In the genomic region with DNA sequence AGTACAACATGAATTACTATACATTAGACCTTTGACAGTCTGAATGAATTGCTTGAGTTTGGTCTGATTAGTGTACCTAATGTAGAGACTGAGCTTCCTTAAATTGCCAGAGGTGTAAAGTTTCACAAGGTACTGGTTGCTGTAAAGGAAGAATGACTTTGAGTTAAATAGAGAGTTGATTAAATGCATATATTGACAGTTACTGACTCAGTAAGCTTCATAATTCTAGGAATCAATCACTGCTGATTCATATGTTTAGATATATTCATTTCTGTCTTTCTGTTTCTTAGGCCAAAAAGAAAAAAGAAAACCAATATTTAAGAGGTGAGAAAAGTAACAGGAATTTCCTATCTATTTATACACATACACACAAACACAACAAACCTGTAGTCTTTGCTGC, we compare ENCODE assay signal across 14 cellular contexts. TPM values are rescaled to one million over a fixed set of nuclear protein-coding genes. Genes with fewer than 3 reads are reported as not detected.
A peak's percentile ranks its signal among the peaks of the same experiment; 100 is the strongest.
DNase-seq lines count a peak whose midpoint lies in the region; ATAC-seq and TF ChIP-seq lines count a peak whose summit lies in the region.
"Had no signal": no experiment of that assay in that cellular context is flagged by ENCODE, and none has a peak within 500 bp of the region (broad histone marks: within the 10 kb centered on the region; RNA-seq: fewer than 3 reads in every experiment).

No MANE protein-coding gene starts in this region.

- intact Hi-C loops in adrenal gland (cut with DNase I), result no loop called here

- H3K27me3 ChIP-seq in adrenal gland, result peaks cover 6% of the 10 kb centered on the region
- H3K27me3 ChIP-seq: body of pancreas, upper lobe of left lung had no signal

- ATAC-seq in activated CD4-positive, CD25-positive, alpha-beta regulatory T cell treated with anti-CD3 and anti-CD28 coated beads, Interleukin-2, amount 50 U/mL, for 24 hours, result peak; percentile 73 to 75
- ATAC-seq in HG03097 (IDR thresholded peaks at IDR 0.05; ENCODE audit: low FRiP score, unreplicated experiment), result peak; percentile 33
- ATAC-seq: body of pancreas had no signal

- DNase-seq in activated CD4-positive, CD25-positive, alpha-beta regulatory T cell (lab: John Stamatoyannopoulos, UW), result no peak
- DNase-seq in GM20000 (ENCODE audit: low spot score) (peak; percentile 55), epithelial cell of prostate (ENCODE audit: low read depth, low spot score) (no peak), adrenal gland (no peak), NCI-H1930 (lab: John Stamatoyannopoulos, UW) (no peak), HuH-7.5 (ENCODE audit: low spot score) (no peak)
- DNase-seq: DMS153, NCI-H526, retina, upper lobe of left lung had no signal

- H3K27ac ChIP-seq in epithelial cell of prostate (peak overlapping the region; percentile 88), adrenal gland (no peak overlapping the region)
- H3K27ac ChIP-seq: upper lobe of left lung had no signal

- no peak overlapping the region for H3K4me3 ChIP-seq in adrenal gland
- H3K4me3 ChIP-seq: body of pancreas, upper lobe of left lung had no signal

- H3K36me3 ChIP-seq in adrenal gland (replicated peaks in 1 of 2), result no peaks in the 10 kb centered on the region
- H3K36me3 ChIP-seq: upper lobe of left lung had no signal

- TF ChIP-seq CTCF in GM20000 (IDR thresholded peaks at IDR 0.05; ENCODE audit: extremely low read depth, missing control alignments), result no peak
- no peak for TF ChIP-seq CTCF in adrenal gland (IDR thresholded peaks at IDR 0.05)

- no peaks in the 10 kb centered on the region for H3K9me3 ChIP-seq in adrenal gland (replicated peaks in 1 of 3)
- H3K9me3 ChIP-seq: body of pancreas, upper lobe of left lung had no signal

- no peak for TF ChIP-seq POLR2A in adrenal gland (IDR thresholded peaks at IDR 0.05)

- no peaks in the 10 kb centered on the region for H3K4me1 ChIP-seq in adrenal gland (replicated peaks in 1 of 2)
- H3K4me1 ChIP-seq: upper lobe of left lung had no signal

RNA-seq across cellular contexts. Expression of a gene that starts 16.2 kb away (rescaled TPM):
- total RNA-seq in adrenal gland, result under 1 TPM in 1 of 8 donors, not detected in 7; 0.70 TPM
- under 1 TPM; 0.16 to 0.88 (median 0.55) TPM for polyA plus RNA-seq in adrenal gland
- total RNA-seq: mononuclear cell had no signal

RNA-seq across cellular contexts. Expression of a gene that starts 22.4 kb away (rescaled TPM):
- under 1 TPM in 2 of 8 donors, not detected in 6; 0.61 to 0.98 TPM for total RNA-seq in adrenal gland
- 1 to 10 TPM in 1 of 3 donors, under 1 TPM in 2; 0.10 to 1.2 (median 0.24) TPM for polyA plus RNA-seq in adrenal gland

RNA-seq across cellular contexts. Expression of a gene that starts 35.0 kb away (rescaled TPM):
- total RNA-seq in adrenal gland, result 10 to 100 TPM in 1 of 8 donors, 1 to 10 TPM in 3, under 1 TPM in 3, not detected in 1; 0.28 to 41.4 (median 1.4) TPM
- 1 to 10 TPM; 1.1 to 6.8 (median 3.0) TPM for polyA plus RNA-seq in adrenal gland
- total RNA-seq: body of pancreas had no signal

RNA-seq across cellular contexts. Expression of a gene that starts 51.0 kb away (rescaled TPM):
- total RNA-seq in adrenal gland, result 1 to 10 TPM in 3 of 8 donors, under 1 TPM in 4, not detected in 1; 0.11 to 4.7 (median 0.34) TPM
- 1 to 10 TPM in 2 of 3 donors, under 1 TPM in 1; 0.67 to 6.4 (median 1.9) TPM for polyA plus RNA-seq in adrenal gland
